Comparison of ENCODE assay signal across 18 cellular contexts in the genomic region with DNA sequence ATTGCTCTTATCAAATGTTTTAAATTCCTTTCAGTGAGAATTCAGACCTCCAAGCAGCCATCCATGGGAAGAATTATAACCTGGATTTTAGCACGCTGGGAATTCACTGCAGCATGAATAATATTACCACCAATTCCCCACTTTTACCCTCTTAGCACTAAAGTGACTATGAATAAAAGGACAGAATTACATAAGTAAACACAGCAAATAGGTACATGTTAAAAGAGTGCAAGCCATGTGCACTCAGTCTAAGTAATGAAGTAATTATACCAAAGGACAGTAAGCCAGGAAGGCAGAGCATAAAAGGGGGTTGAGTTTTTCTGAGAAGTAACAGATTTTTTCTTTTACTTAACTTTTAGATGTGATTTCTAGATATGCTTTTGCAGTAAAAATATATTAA.
DNase-seq lines count a peak whose midpoint lies in the region; ATAC-seq, FAIRE-seq and TF ChIP-seq lines count a peak whose summit lies in the region.
"Had no signal": no experiment of that assay in that cellular context is flagged by ENCODE, and none has a peak within 500 bp of the region (broad histone marks: within the 10 kb centered on the region; RNA-seq: fewer than 3 reads in every experiment).

No MANE protein-coding gene starts in this region.

- no peak for TF ChIP-seq RAD21 in A549 (conservative IDR thresholded peaks at IDR 0.05 in 1 of 2, IDR thresholded peaks at IDR 0.05 in 1 of 2)

- no peak overlapping the region for H2BK15ac ChIP-seq in mesendoderm (replicated peaks; ENCODE audit: low read depth)

- no peak overlapping the region for H2AK5ac ChIP-seq in mesendoderm (ENCODE audit: low read length)

- no peak overlapping the region for H3K9ac ChIP-seq in mesendoderm (ENCODE audit: low read length)

- H3K4me3 ChIP-seq in A549, result no peak overlapping the region
- no peak overlapping the region for H3K4me3 ChIP-seq in mesendoderm (ENCODE audit: low read length)
- no peak overlapping the region for H3K4me3 ChIP-seq in coronary artery
- H3K4me3 ChIP-seq: K562, Peyer's patch had no signal

- 90% methylated on average over 1 of the region's 1 CpG for WGBS in A549 (ENCODE audit: missing lambda C conversion rate)
- no CpG with 5 or more reads among the region's 1 CpG for WGBS in mesendoderm (ENCODE audit: extremely low coverage, insufficient coverage, low lambda C conversion rate)

- POLR2A ChIA-PET in A549 (lab: Yijun Ruan, JAX), result no interaction called here

- H2BK120ac ChIP-seq in mesendoderm (ENCODE audit: low read depth, low read length), result no peak overlapping the region

- no peak overlapping the region for H4K8ac ChIP-seq in mesendoderm (ENCODE audit: low read depth, low read length)

- H3K4me2 ChIP-seq in A549 (no peak overlapping the region), mesendoderm (ENCODE audit: low read length) (no peak overlapping the region)

- no peak overlapping the region for H3K4ac ChIP-seq in mesendoderm (ENCODE audit: low read depth, low read length)

- H3K9me3 ChIP-seq in A549, result no peaks in the 10 kb centered on the region
- H3K9me3 ChIP-seq: BE2C, Caco-2, Peyer's patch had no signal

- ATAC-seq in A549 (no peak), HG02852 (IDR thresholded peaks at IDR 0.05; ENCODE audit: unreplicated experiment) (no peak)
- ATAC-seq: K562, Right ventricle myocardium inferior had no signal

- H3K23ac ChIP-seq in mesendoderm (ENCODE audit: low read length), result no peak overlapping the region

- H3K27me3 ChIP-seq in mesendoderm (ENCODE audit: insufficient read depth, low read length, poor library complexity), result no peaks in the 10 kb centered on the region
- H3K27me3 ChIP-seq: BE2C, Peyer's patch had no signal

- no peak for TF ChIP-seq EP300 in A549 (IDR thresholded peaks at IDR 0.05)

- CTCF ChIA-PET in A549 (lab: Yijun Ruan, JAX), result no interaction called here

- no peak overlapping the region for H2BK5ac ChIP-seq in mesendoderm (ENCODE audit: low read length)

- H3K36me3 ChIP-seq in mesendoderm (ENCODE audit: control insufficient read depth, insufficient read depth, low read length), result no peaks in the 10 kb centered on the region
- H3K36me3 ChIP-seq: BE2C, Peyer's patch had no signal

- H3K79me1 ChIP-seq in mesendoderm (ENCODE audit: low read length), result no peaks in the 10 kb centered on the region

- no peaks in the 10 kb centered on the region for H3K79me2 ChIP-seq in mesendoderm (ENCODE audit: control insufficient read depth, insufficient read depth, low read length)

- peak; percentile 39 for FAIRE-seq in A549 (lab: Jason Lieb, UNC)
- FAIRE-seq: K562 had no signal

- no peak for TF ChIP-seq POLR2A in A549 (IDR thresholded peaks at IDR 0.05; ENCODE audit: low read length)

- DNase-seq in A549 (ENCODE audit: low read depth in 1 of 2, low spot score in 1 of 2), result no peak
- peak; percentile 41 for DNase-seq in NCI-H128 (lab: John Stamatoyannopoulos, UW; ENCODE audit: unreplicated experiment)
- peak; percentile 39 for DNase-seq in NCI-H2107 (lab: John Stamatoyannopoulos, UW)
- peak; percentile 73 for DNase-seq in NCI-H748 treated with DMSO at 0.1 percent for 48 hours (lab: John Stamatoyannopoulos, UW)
- DNase-seq in mesendoderm, result no peak
- DNase-seq in coronary artery (ENCODE audit: low spot score), result no peak
- no peak for DNase-seq in stimulated activated CD4-positive, alpha-beta T cell treated with anti-CD3 and anti-CD28 coated beads, Interleukin-2, amount 100 ng/mL, for 48 hours
- DNase-seq: BE2C; Caco-2; CD4-positive, CD25-positive, alpha-beta regulatory T cell; H9; NCI-H510A treated with DMSO at 0.1 percent for 48 hours; NK-92 treated with Interleukin-12 subunit alpha and Interleukin-12 subunit beta, amount 100 ng/mL, for 24 hours; Peyer's patch; T-helper 2 cell had no signal

- H3K27ac ChIP-seq in A549, result no peak overlapping the region
- H3K27ac ChIP-seq in mesendoderm (ENCODE audit: low read depth, low read length), result no peak overlapping the region
- H3K27ac ChIP-seq in coronary artery, result no peak overlapping the region
- H3K27ac ChIP-seq: Peyer's patch had no signal

- H4K5ac ChIP-seq in mesendoderm (ENCODE audit: low read length), result no peak overlapping the region

- H3K18ac ChIP-seq in mesendoderm (ENCODE audit: low read length), result no peak overlapping the region

- no peak overlapping the region for H3K56ac ChIP-seq in mesendoderm (ENCODE audit: low read length)

- TF ChIP-seq CTCF in A549 (IDR thresholded peaks at IDR 0.05) (no peak), coronary artery (IDR thresholded peaks at IDR 0.05) (no peak)

- H3K4me1 ChIP-seq in A549 (no peaks in the 10 kb centered on the region), mesendoderm (ENCODE audit: control insufficient read depth, low read depth, low read length) (no peaks in the 10 kb centered on the region)
- H3K4me1 ChIP-seq: Caco-2, Peyer's patch had no signal

TF ChIP-seq in A549, 52 proteins besides CTCF, POLR2A, EP300 and RAD21:
- no peak for TF ChIP-seq HOXA7 (CRISPR knock-in tag; IDR thresholded peaks at IDR 0.05)
- TF ChIP-seq TP53 (CRISPR knock-in tag; IDR thresholded peaks at IDR 0.05), result no peak
- TF ChIP-seq BHLHE40 (IDR thresholded peaks at IDR 0.05; ENCODE audit: low read depth, low read length), result no peak
- TF ChIP-seq, protein P1, sequence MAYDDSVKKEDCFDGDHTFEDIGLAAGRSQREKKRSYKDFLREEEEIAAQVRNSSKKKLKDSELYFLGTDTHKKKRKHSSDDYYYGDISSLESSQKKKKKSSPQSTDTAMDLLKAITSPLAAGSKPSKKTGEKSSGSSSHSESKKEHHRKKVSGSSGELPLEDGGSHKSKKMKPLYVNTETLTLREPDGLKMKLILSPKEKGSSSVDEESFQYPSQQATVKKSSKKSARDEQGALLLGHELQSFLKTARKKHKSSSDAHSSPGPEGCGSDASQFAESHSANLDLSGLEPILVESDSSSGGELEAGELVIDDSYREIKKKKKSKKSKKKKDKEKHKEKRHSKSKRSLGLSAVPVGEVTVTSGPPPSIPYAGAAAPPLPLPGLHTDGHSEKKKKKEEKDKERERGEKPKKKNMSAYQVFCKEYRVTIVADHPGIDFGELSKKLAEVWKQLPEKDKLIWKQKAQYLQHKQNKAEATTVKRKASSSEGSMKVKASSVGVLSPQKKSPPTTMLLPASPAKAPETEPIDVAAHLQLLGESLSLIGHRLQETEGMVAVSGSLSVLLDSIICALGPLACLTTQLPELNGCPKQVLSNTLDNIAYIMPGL (CRISPR knock-in tag; IDR thresholded peaks at IDR 0.05; ENCODE audit: borderline replicate concordance), result no peak
- TF ChIP-seq SREBF2 (IDR thresholded peaks at IDR 0.05), result no peak
TF ChIP-seq in A549: peak in this region for 0.

Comparison
In these comparisons a context has a peak if more than half of its experiments do, and no peak if none do; other contexts are left out.
1. DNase-seq: peak in NCI-H128 (single experiment), NCI-H2107 (single experiment) and NCI-H748 treated with DMSO at 0.1 percent for 48 hours (single experiment); none in A549 (0 of 2), mesendoderm (single experiment), coronary artery (single experiment) and stimulated activated CD4-positive, alpha-beta T cell treated with anti-CD3 and anti-CD28 coated beads, Interleukin-2, amount 100 ng/mL, for 48 hours (0 of 2).